In the genomic region with DNA sequence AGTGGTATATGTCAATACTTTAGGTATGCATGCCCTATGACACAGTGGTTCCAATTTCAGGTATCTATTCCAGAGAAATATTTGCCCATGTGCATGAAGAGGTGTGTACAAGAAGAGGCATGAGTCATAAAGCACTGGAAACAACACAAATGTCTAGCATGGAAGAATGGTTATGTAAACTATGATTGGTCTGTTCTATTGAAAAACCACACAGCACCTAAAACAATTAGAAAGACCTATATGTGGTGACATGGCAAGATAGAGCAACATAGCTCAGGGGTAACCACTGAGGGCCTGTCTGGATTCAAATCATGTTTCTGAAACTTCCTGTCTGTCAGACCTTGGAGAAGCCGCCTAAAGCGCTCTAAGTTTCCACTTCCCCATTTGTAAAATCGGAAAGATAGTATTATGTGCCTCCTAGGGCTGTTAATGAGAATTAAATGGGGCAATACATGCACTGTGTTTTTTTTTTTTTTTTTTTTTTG, we compare ENCODE assay signal across 1 cellular context.
TF ChIP-seq lines count a peak whose summit lies in the region.

No MANE protein-coding gene starts in this region.

TF ChIP-seq in GM12878, 131 proteins besides CTCF, POLR2A, EP300 and RAD21 (continued from another document and continues in another):
- TF ChIP-seq, protein P1, sequence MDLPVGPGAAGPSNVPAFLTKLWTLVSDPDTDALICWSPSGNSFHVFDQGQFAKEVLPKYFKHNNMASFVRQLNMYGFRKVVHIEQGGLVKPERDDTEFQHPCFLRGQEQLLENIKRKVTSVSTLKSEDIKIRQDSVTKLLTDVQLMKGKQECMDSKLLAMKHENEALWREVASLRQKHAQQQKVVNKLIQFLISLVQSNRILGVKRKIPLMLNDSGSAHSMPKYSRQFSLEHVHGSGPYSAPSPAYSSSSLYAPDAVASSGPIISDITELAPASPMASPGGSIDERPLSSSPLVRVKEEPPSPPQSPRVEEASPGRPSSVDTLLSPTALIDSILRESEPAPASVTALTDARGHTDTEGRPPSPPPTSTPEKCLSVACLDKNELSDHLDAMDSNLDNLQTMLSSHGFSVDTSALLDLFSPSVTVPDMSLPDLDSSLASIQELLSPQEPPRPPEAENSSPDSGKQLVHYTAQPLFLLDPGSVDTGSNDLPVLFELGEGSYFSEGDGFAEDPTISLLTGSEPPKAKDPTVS (IDR thresholded peaks at IDR 0.05; ENCODE audit: low read depth, low read length), result no peak
- TF ChIP-seq MYB (IDR thresholded peaks at IDR 0.05; ENCODE audit: borderline replicate concordance, low read depth, low read length), result no peak
- no peak for TF ChIP-seq TARDBP (IDR thresholded peaks at IDR 0.05; ENCODE audit: borderline replicate concordance)
- TF ChIP-seq, protein P2, sequence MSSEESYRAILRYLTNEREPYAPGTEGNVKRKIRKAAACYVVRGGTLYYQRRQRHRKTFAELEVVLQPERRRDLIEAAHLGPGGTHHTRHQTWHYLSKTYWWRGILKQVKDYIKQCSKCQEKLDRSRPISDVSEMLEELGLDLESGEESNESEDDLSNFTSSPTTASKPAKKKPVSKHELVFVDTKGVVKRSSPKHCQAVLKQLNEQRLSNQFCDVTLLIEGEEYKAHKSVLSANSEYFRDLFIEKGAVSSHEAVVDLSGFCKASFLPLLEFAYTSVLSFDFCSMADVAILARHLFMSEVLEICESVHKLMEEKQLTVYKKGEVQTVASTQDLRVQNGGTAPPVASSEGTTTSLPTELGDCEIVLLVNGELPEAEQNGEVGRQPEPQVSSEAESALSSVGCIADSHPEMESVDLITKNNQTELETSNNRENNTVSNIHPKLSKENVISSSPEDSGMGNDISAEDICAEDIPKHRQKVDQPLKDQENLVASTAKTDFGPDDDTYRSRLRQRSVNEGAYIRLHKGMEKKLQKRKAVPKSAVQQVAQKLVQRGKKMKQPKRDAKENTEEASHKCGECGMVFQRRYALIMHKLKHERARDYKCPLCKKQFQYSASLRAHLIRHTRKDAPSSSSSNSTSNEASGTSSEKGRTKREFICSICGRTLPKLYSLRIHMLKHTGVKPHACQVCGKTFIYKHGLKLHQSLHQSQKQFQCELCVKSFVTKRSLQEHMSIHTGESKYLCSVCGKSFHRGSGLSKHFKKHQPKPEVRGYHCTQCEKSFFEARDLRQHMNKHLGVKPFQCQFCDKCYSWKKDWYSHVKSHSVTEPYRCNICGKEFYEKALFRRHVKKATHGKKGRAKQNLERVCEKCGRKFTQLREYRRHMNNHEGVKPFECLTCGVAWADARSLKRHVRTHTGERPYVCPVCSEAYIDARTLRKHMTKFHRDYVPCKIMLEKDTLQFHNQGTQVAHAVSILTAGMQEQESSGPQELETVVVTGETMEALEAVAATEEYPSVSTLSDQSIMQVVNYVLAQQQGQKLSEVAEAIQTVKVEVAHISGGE (CRISPR knock-in tag; IDR thresholded peaks at IDR 0.05), result no peak
- no peak for TF ChIP-seq CBX5 (IDR thresholded peaks at IDR 0.05; ENCODE audit: low read depth)
- no peak for TF ChIP-seq RCOR1 (conservative IDR thresholded peaks at IDR 0.05; ENCODE audit: low read depth, low read length)
- TF ChIP-seq CREM (IDR thresholded peaks at IDR 0.05; ENCODE audit: low read depth), result no peak; the same call in 1 of the 2 replicates
- no peak for TF ChIP-seq NR2F1 (conservative IDR thresholded peaks at IDR 0.05)
- TF ChIP-seq NFYA (IDR thresholded peaks at IDR 0.05; ENCODE audit: borderline replicate concordance, low read depth, low read length), result no peak
- TF ChIP-seq EED (IDR thresholded peaks at IDR 0.05; ENCODE audit: low read depth), result peak; percentile 61; the same call in 1 of the 2 replicates
- TF ChIP-seq, protein P3, sequence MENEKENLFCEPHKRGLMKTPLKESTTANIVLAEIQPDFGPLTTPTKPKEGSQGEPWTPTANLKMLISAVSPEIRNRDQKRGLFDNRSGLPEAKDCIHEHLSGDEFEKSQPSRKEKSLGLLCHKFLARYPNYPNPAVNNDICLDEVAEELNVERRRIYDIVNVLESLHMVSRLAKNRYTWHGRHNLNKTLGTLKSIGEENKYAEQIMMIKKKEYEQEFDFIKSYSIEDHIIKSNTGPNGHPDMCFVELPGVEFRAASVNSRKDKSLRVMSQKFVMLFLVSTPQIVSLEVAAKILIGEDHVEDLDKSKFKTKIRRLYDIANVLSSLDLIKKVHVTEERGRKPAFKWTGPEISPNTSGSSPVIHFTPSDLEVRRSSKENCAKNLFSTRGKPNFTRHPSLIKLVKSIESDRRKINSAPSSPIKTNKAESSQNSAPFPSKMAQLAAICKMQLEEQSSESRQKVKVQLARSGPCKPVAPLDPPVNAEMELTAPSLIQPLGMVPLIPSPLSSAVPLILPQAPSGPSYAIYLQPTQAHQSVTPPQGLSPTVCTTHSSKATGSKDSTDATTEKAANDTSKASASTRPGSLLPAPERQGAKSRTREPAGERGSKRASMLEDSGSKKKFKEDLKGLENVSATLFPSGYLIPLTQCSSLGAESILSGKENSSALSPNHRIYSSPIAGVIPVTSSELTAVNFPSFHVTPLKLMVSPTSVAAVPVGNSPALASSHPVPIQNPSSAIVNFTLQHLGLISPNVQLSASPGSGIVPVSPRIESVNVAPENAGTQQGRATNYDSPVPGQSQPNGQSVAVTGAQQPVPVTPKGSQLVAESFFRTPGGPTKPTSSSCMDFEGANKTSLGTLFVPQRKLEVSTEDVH (IDR thresholded peaks at IDR 0.05; ENCODE audit: low read depth, partially characterized antibody), result no peak
- no peak for TF ChIP-seq GATAD2B (conservative IDR thresholded peaks at IDR 0.05; ENCODE audit: low read depth)
- no peak for TF ChIP-seq NR2C2 (IDR thresholded peaks at IDR 0.05; ENCODE audit: borderline replicate concordance, control insufficient read depth, insufficient read length, low read depth)
- no peak for TF ChIP-seq KDM1A (IDR thresholded peaks at IDR 0.05; ENCODE audit: borderline replicate concordance)
- TF ChIP-seq POU2F2 (IDR thresholded peaks at IDR 0.05; ENCODE audit: borderline replicate concordance, low read depth, low read length), result 0 out of 3 replicates have a peak, but pooled peaks have one; percentile 25
- TF ChIP-seq HDAC6 (IDR thresholded peaks at IDR 0.05; ENCODE audit: unreplicated experiment), result no peak
- peak; percentile 54; the same call in 1 of the 2 replicates for TF ChIP-seq PAX8 (IDR thresholded peaks at IDR 0.05)
- TF ChIP-seq SUZ12 (IDR thresholded peaks at IDR 0.05; ENCODE audit: unreplicated experiment), result no peak
- TF ChIP-seq RELA (IDR thresholded peaks at IDR 0.05; ENCODE audit: borderline replicate concordance, partially characterized antibody), result no peak
- no peak for TF ChIP-seq SUPT20H (IDR thresholded peaks at IDR 0.05; ENCODE audit: borderline replicate concordance, control insufficient read depth, low read depth, low read length)
- no peak for TF ChIP-seq KAT2A (conservative IDR thresholded peaks at IDR 0.05; ENCODE audit: control insufficient read depth, low read depth, low read length)
- 0 out of 2 replicates have a peak, but pooled peaks have one; percentile 20 for TF ChIP-seq RAD51 (IDR thresholded peaks at IDR 0.05)
- TF ChIP-seq MLLT1 (IDR thresholded peaks at IDR 0.05), result peak; percentile 42
- TF ChIP-seq CREB1 (IDR thresholded peaks at IDR 0.05; ENCODE audit: low read depth), result 0 out of 2 replicates have a peak, but pooled peaks have one; percentile 18
- TF ChIP-seq BHLHE40 (IDR thresholded peaks at IDR 0.05; ENCODE audit: borderline replicate concordance in 1 of 2, low read depth in 2 of 2, low read length in 1 of 2), result peak in 1 of 2 experiments; percentile 56; a peak in 1 of 4 replicates
- no peak for TF ChIP-seq TCF3 (IDR thresholded peaks at IDR 0.05; ENCODE audit: borderline replicate concordance, insufficient read depth, low read depth, low read length)
- TF ChIP-seq E2F4 (IDR thresholded peaks at IDR 0.05; ENCODE audit: low read depth, low read length), result no peak
- 0 out of 2 replicates have a peak, but pooled peaks have one; percentile 56 for TF ChIP-seq ZNF217 (IDR thresholded peaks at IDR 0.05)
- TF ChIP-seq RUNX3 (IDR thresholded peaks at IDR 0.05; ENCODE audit: low read length), result peak; percentile 92
- no peak for TF ChIP-seq SMC3 (IDR thresholded peaks at IDR 0.05; ENCODE audit: borderline replicate concordance, low read length)
- peak; percentile 57; the same call in 1 of the 2 replicates for TF ChIP-seq SMARCA5 (IDR thresholded peaks at IDR 0.05)
- peak; percentile 50; the same call in 1 of the 2 replicates for TF ChIP-seq ZBED1 (IDR thresholded peaks at IDR 0.05; ENCODE audit: borderline replicate concordance)
- no peak for TF ChIP-seq LARP7 (IDR thresholded peaks at IDR 0.05)
- peak; percentile 47; the same call in 1 of the 2 replicates for TF ChIP-seq FOXM1 (IDR thresholded peaks at IDR 0.05; ENCODE audit: low read depth, low read length)
- TF ChIP-seq, protein P4, sequence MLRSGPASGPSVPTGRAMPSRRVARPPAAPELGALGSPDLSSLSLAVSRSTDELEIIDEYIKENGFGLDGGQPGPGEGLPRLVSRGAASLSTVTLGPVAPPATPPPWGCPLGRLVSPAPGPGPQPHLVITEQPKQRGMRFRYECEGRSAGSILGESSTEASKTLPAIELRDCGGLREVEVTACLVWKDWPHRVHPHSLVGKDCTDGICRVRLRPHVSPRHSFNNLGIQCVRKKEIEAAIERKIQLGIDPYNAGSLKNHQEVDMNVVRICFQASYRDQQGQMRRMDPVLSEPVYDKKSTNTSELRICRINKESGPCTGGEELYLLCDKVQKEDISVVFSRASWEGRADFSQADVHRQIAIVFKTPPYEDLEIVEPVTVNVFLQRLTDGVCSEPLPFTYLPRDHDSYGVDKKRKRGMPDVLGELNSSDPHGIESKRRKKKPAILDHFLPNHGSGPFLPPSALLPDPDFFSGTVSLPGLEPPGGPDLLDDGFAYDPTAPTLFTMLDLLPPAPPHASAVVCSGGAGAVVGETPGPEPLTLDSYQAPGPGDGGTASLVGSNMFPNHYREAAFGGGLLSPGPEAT (IDR thresholded peaks at IDR 0.05; ENCODE audit: low read depth), result peak; percentile 64; the same call in 1 of the 2 replicates
- TF ChIP-seq, protein P5, sequence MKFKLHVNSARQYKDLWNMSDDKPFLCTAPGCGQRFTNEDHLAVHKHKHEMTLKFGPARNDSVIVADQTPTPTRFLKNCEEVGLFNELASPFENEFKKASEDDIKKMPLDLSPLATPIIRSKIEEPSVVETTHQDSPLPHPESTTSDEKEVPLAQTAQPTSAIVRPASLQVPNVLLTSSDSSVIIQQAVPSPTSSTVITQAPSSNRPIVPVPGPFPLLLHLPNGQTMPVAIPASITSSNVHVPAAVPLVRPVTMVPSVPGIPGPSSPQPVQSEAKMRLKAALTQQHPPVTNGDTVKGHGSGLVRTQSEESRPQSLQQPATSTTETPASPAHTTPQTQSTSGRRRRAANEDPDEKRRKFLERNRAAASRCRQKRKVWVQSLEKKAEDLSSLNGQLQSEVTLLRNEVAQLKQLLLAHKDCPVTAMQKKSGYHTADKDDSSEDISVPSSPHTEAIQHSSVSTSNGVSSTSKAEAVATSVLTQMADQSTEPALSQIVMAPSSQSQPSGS (IDR thresholded peaks at IDR 0.05; ENCODE audit: low read length), result 0 out of 2 replicates have a peak, but pooled peaks have one; percentile 62
- TF ChIP-seq MTA2 (IDR thresholded peaks at IDR 0.05; ENCODE audit: low read depth), result peak; percentile 77
- TF ChIP-seq, protein P6, sequence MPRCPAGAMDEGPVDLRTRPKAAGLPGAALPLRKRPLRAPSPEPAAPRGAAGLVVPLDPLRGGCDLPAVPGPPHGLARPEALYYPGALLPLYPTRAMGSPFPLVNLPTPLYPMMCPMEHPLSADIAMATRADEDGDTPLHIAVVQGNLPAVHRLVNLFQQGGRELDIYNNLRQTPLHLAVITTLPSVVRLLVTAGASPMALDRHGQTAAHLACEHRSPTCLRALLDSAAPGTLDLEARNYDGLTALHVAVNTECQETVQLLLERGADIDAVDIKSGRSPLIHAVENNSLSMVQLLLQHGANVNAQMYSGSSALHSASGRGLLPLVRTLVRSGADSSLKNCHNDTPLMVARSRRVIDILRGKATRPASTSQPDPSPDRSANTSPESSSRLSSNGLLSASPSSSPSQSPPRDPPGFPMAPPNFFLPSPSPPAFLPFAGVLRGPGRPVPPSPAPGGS (IDR thresholded peaks at IDR 0.05; ENCODE audit: borderline replicate concordance, insufficient read depth, low read depth, low read length, poor library complexity, severe bottlenecking), result no peak
- no peak for TF ChIP-seq NRF1 (conservative IDR thresholded peaks at IDR 0.05; ENCODE audit: low read depth, low read length)
- TF ChIP-seq PBX3 (IDR thresholded peaks at IDR 0.05; ENCODE audit: insufficient replicate concordance, low read depth, low read length), result peak; percentile 31
- TF ChIP-seq PKNOX1 (IDR thresholded peaks at IDR 0.05), result peak; percentile 80
